ENCODE assay signal across 11 cellular contexts in genomic region chr2:38554973-38555595, GRCh38. TPM values are rescaled to one million over a fixed set of nuclear protein-coding genes. Genes with fewer than 3 reads are reported as not detected.
DNase-seq lines count a peak whose midpoint lies in the region; ATAC-seq and TF ChIP-seq lines count a peak whose summit lies in the region.
"Had no signal": no experiment of that assay in that cellular context is flagged by ENCODE, and none has a peak within 500 bp of the region (broad histone marks: within the 10 kb centered on the region; RNA-seq: fewer than 3 reads in every experiment).

No MANE protein-coding gene starts in this region.

- no peaks in the 10 kb centered on the region for H3K9me3 ChIP-seq in endodermal cell (ENCODE audit: control insufficient read depth, low read length)

- no peaks in the 10 kb centered on the region for H3K27me3 ChIP-seq in endodermal cell (ENCODE audit: control insufficient read depth, insufficient read depth, low read length, poor library complexity, severe bottlenecking)

- H3K27ac Mint-ChIP-seq in endodermal cell (no peak overlapping the region), progenitor cell of endocrine pancreas (peak overlapping the region; percentile 36)

- peak; percentile 41 for DNase-seq in DMS 273 (lab: John Stamatoyannopoulos, UW; ENCODE audit: unreplicated experiment)
- no peak for DNase-seq in DMS 273 treated with DMSO at 0.1 percent for 48 hours (lab: John Stamatoyannopoulos, UW)
- peak; percentile 57 for DNase-seq in NAMALWA (ENCODE audit: low spot score)
- no peak for DNase-seq in endodermal cell
- DNase-seq in progenitor cell of endocrine pancreas (ENCODE audit: low spot score, unreplicated experiment): no peak
- DNase-seq in T-helper 2 cell: no peak
- no peak for DNase-seq in SHP77 treated with DMSO at 0.1 percent for 48 hours (lab: John Stamatoyannopoulos, UW)
- DNase-seq: activated T-cell treated with anti-CD3 and anti-CD28 coated beads, Interleukin-2, amount 50 U/mL, for 1 hour; NCI-H69; stimulated activated CD4-positive, alpha-beta T cell treated with anti-CD3 and anti-CD28 coated beads, Interleukin-4, amount 100 ng/mL, for 1 hour had no signal

- 93 to 96% methylated on average over 7 to 8 of the region's 8 CpGs for WGBS in endodermal cell (ENCODE audit: insufficient coverage in 1 of 2, insufficient read length in 1 of 2), 2 experiments

- ATAC-seq in HG02571 (IDR thresholded peaks at IDR 0.05; ENCODE audit: unreplicated experiment): no peak

- no peak overlapping the region for H3K9ac ChIP-seq in endodermal cell (ENCODE audit: extremely low read depth, low read length, poor library complexity, severe bottlenecking)

- H3K4me1 ChIP-seq in endodermal cell (ENCODE audit: control insufficient read depth, insufficient read depth, low read length): no peaks in the 10 kb centered on the region

- H3K9me3 Mint-ChIP-seq in endodermal cell (peaks cover 2% of the 10 kb centered on the region), progenitor cell of endocrine pancreas (ENCODE audit: low read depth) (no peaks in the 10 kb centered on the region)

- no peak overlapping the region for H3K27ac ChIP-seq in endodermal cell (ENCODE audit: low read depth, low read length)

- no peak overlapping the region for H3K4me3 ChIP-seq in endodermal cell (ENCODE audit: low read length)

- peaks cover 57% of the 10 kb centered on the region for H3K36me3 ChIP-seq in endodermal cell (ENCODE audit: control insufficient read depth, insufficient read depth, low read length)

- H3K27me3 Mint-ChIP-seq in endodermal cell (ENCODE audit: insufficient read depth) (no peaks in the 10 kb centered on the region), progenitor cell of endocrine pancreas (no peaks in the 10 kb centered on the region)

- peaks cover 3% of the 10 kb centered on the region for H3K4me1 Mint-ChIP-seq in endodermal cell
- no peaks in the 10 kb centered on the region for H3K4me1 Mint-ChIP-seq in progenitor cell of endocrine pancreas (ENCODE audit: low read depth)

- peaks cover 35% of the 10 kb centered on the region for H3K36me3 Mint-ChIP-seq in endodermal cell (ENCODE audit: low read depth)
- H3K36me3 Mint-ChIP-seq in progenitor cell of endocrine pancreas (ENCODE audit: insufficient read depth): peaks cover 27% of the 10 kb centered on the region

- H3K4me3 Mint-ChIP-seq in endodermal cell: no peak overlapping the region
- H3K4me3 Mint-ChIP-seq in progenitor cell of endocrine pancreas (ENCODE audit: low read depth): no peak overlapping the region

- peak; percentile 76 for TF ChIP-seq CTCF in endodermal cell (conservative IDR thresholded peaks at IDR 0.05)
- peak; percentile 51 for TF ChIP-seq CTCF in progenitor cell of endocrine pancreas (IDR thresholded peaks at IDR 0.05; ENCODE audit: unreplicated experiment)

RNA-seq across cellular contexts. Expression of gene HNRNPLL, which starts 47.6 kb away (rescaled TPM):
- total RNA-seq in endodermal cell: 10 to 100 TPM; 70.9 to 74.1 TPM
- polyA plus RNA-seq in endodermal cell (2013, experiment 1 of 2): 71.7 TPM
- polyA plus RNA-seq in endodermal cell (2013, experiment 2 of 2): 70.4 TPM
- 119 and 122 TPM in 2 replicates for total RNA-seq in progenitor cell of endocrine pancreas

Comparison
In these comparisons a context has a peak if more than half of its experiments do, and no peak if none do; other contexts are left out.
1. DNase-seq: peak in DMS 273 (single experiment) and NAMALWA (single experiment); none in DMS 273 treated with DMSO at 0.1 percent for 48 hours (single experiment), endodermal cell (single experiment), progenitor cell of endocrine pancreas (single experiment), T-helper 2 cell (0 of 5) and SHP77 treated with DMSO at 0.1 percent for 48 hours (single experiment).